In the genomic region with DNA sequence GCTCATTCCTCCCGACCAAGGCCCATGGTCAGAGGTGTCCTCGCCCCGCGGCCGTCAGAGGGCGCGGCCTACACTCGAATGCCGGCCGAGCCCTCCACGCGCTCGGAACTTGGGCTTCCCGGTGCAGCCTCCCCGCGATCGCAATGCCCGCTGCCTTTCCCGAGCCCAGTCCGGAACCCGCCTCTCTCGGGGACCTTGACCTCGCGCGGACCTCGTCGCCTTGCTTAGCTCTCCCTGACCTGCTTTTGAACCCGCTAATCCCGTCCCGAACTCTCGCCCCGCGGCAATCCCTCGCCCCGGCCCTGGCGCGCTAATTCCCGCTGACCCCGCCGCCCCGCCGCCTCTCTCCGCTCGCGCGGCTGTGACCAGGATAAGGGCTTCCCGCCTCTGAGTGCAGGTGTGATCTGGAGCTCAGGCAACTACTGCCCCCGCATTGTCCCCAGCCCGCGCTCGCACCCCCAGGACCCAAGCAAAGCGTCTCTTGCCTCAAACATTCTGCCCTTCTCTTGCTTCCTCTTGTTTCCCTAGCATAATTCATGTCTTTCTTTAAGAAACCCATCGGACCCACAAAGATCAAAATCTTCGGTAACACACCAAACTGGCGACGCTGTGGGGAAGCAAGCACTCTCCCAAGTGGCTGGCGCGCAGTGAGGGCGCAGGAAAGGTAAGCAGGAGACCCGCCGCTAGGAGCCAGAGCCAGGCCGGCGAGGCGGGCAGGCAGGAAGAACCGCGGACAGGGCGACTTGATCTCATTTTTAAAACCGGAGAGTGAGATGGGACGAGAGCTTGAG, we compare ENCODE assay signal across 9 cellular contexts. TPM values are rescaled to one million over a fixed set of nuclear protein-coding genes. Genes with fewer than 3 reads are reported as not detected.
DNase-seq lines count a peak whose midpoint lies in the region; ATAC-seq and TF ChIP-seq lines count a peak whose summit lies in the region.
"Had no signal": no experiment of that assay in that cellular context is flagged by ENCODE, and none has a peak within 500 bp of the region (broad histone marks: within the 10 kb centered on the region; RNA-seq: fewer than 3 reads in every experiment).

No MANE protein-coding gene starts in this region.

- peaks cover 0 to 15% (median 4%) of the 10 kb centered on the region in 4 donors for H3K4me1 ChIP-seq in right lobe of liver
- H3K4me1 ChIP-seq in stomach, result peaks cover 22 to 27% (median 25%) of the 10 kb centered on the region in 4 donors

- H3K36me3 ChIP-seq in right lobe of liver (no peaks in the 10 kb centered on the region), stomach (no peaks in the 10 kb centered on the region)

- no peak overlapping the region for H3K4me3 ChIP-seq in right lobe of liver
- peak overlapping the region in 3 of 4 donors; percentile 11 to 23 (median 22) for H3K4me3 ChIP-seq in stomach

- H3K9me3 ChIP-seq in right lobe of liver (no peaks in the 10 kb centered on the region), stomach (no peaks in the 10 kb centered on the region)

- 9% methylated on average over 46 of the region's 69 CpGs for WGBS in right lobe of liver (ENCODE audit: insufficient coverage, low coverage, low lambda C conversion rate, missing lambda C conversion rate)
- WGBS in stomach, 5 donors, result 6 to 16% (median 8%) methylated on average over 69 of the region's 69 CpGs

- ATAC-seq in right lobe of liver, result peak; percentile 36 to 48 (median 42)
- ATAC-seq in HG02852 (IDR thresholded peaks at IDR 0.05; ENCODE audit: unreplicated experiment), result no peak

- peak; percentile 56 for DNase-seq in activated CD8-positive, alpha-beta memory T cell treated with anti-CD3 and anti-CD28 coated beads, Interleukin-2, amount 50 U/mL, for 48 hours
- DNase-seq in activated CD8-positive, alpha-beta memory T cell treated with anti-CD3 and anti-CD28 coated beads for 24 hours, result no peak
- DNase-seq in cerebellum (ENCODE audit: low spot score) (peak; percentile 31), right lobe of liver (no peak), stomach (peak; percentile 23), SKM-1 (lab: John Stamatoyannopoulos, UW; ENCODE audit: unreplicated experiment) (no peak), cortex of kidney (lab: John Stamatoyannopoulos, UW) (no peak)

- TF ChIP-seq EP300 in stomach (IDR thresholded peaks at IDR 0.05), result no peak

- peaks cover 0 to 26% of the 10 kb centered on the region in 2 donors for H3K27me3 ChIP-seq in right lobe of liver
- H3K27me3 ChIP-seq in stomach, result peaks cover 34 to 99% (median 75%) of the 10 kb centered on the region in 3 donors

- no peak for TF ChIP-seq POLR2A in right lobe of liver (IDR thresholded peaks at IDR 0.05)
- no peak for TF ChIP-seq POLR2A in stomach (IDR thresholded peaks at IDR 0.05)

- intact Hi-C loops in right lobe of liver (cut with DNase I), result no loop called here
- intact Hi-C loops in stomach (cut with DNase I; ENCODE audit: low total_unique reads), result no loop called here

- TF ChIP-seq CTCF in right lobe of liver (IDR thresholded peaks at IDR 0.05), result no peak
- no peak for TF ChIP-seq CTCF in stomach (IDR thresholded peaks at IDR 0.05)

- H3K27ac ChIP-seq in right lobe of liver (no peak overlapping the region), stomach (no peak overlapping the region)

RNA-seq across cellular contexts. Expression of gene VAX2, which starts 11.3 kb away (rescaled TPM):
- 0.82 TPM for total RNA-seq in cerebellum
- not detected for total RNA-seq in right lobe of liver
- 1 to 10 TPM in 1 of 5 donors, not detected in 4; 1.2 TPM for total RNA-seq in stomach
- under 1 TPM in 2 of 3 donors, not detected in 1; 0.23 to 0.25 TPM for polyA plus RNA-seq in stomach

RNA-seq across cellular contexts. Expression of gene ATP6V1B1, which starts 46.6 kb away (rescaled TPM):
- total RNA-seq in cerebellum (not detected), right lobe of liver (under 1 TPM in 1 of 6 experiments, not detected in 5; 0.44 TPM), stomach (under 1 TPM in 1 of 5 donors, not detected in 4; 0.55 TPM)
- under 1 TPM in 1 of 3 donors, not detected in 2; 0.35 TPM for polyA plus RNA-seq in stomach

RNA-seq across cellular contexts. Expression of gene CD207, which starts 53.5 kb away (rescaled TPM):
- total RNA-seq in cerebellum, result not detected
- total RNA-seq in right lobe of liver, result under 1 TPM in 1 of 6 experiments, not detected in 5; 0.16 TPM
- not detected for total RNA-seq in stomach
- 1 to 10 TPM in 1 of 3 donors, under 1 TPM in 1, not detected in 1; 0.46 to 1.4 TPM for polyA plus RNA-seq in stomach
- total RNA-seq: myocyte had no signal

Comparison
In these comparisons a context has a peak if more than half of its experiments do, and no peak if none do; other contexts are left out.
1. DNase-seq: peak in activated CD8-positive, alpha-beta memory T cell treated with anti-CD3 and anti-CD28 coated beads, Interleukin-2, amount 50 U/mL, for 48 hours (single experiment), cerebellum (single experiment) and stomach (single experiment); none in activated CD8-positive, alpha-beta memory T cell treated with anti-CD3 and anti-CD28 coated beads for 24 hours (single experiment), right lobe of liver (0 of 3), SKM-1 (single experiment) and cortex of kidney (single experiment).
2. H3K4me3 ChIP-seq: peak in stomach (3 of 4); none in right lobe of liver (0 of 3).